22 cellular contexts compared by ENCODE assay signal in genomic region chr4:180650273-180650672, GRCh38.
A peak's percentile ranks its signal among the peaks of the same experiment; 100 is the strongest.
DNase-seq lines count a peak whose midpoint lies in the region; ATAC-seq lines count a peak whose summit lies in the region.
"Had no signal": no experiment of that assay in that cellular context is flagged by ENCODE, and none has a peak within 500 bp of the region (broad histone marks: within the 10 kb centered on the region; RNA-seq: fewer than 3 reads in every experiment).

No MANE protein-coding gene starts in this region.

- ATAC-seq in GM18517 (IDR thresholded peaks at IDR 0.05; ENCODE audit: unreplicated experiment) (peak; percentile 69), GM19467 (IDR thresholded peaks at IDR 0.05; ENCODE audit: unreplicated experiment) (peak; percentile 67), HG02763 (IDR thresholded peaks at IDR 0.05; ENCODE audit: unreplicated experiment) (peak; percentile 47), HG03280 (IDR thresholded peaks at IDR 0.05; ENCODE audit: unreplicated experiment) (peak; percentile 81), left colon (no peak), HG02884 (IDR thresholded peaks at IDR 0.05; ENCODE audit: unreplicated experiment) (no peak)
- ATAC-seq: A549; activated T-helper 17 cell treated with anti-CD3 and anti-CD28 coated beads, Interleukin-2, amount 50 U/mL, for 72 hours; pancreas had no signal

- DNase-seq in left colon (no peak), NCI-H345 treated with DMSO at 0.1 percent for 48 hours (lab: John Stamatoyannopoulos, UW; ENCODE audit: unreplicated experiment) (no peak), NK-92 (lab: John Stamatoyannopoulos, UW; ENCODE audit: unreplicated experiment) (no peak)
- DNase-seq: activated CD4-positive, alpha-beta T cell treated with anti-CD3 and anti-CD28 coated beads for 1 hour; activated naive CD8-positive, alpha-beta T cell treated with anti-CD3 and anti-CD28 coated beads, Interleukin-2, amount 10 ng/mL, durations not matched to agents 7 days and 5 days; cortex of kidney; GDM1; HCEC 1CT; hypothalamus; naive B cell; NCI-H146; pancreas; stimulated activated CD4-positive, alpha-beta T cell treated with anti-CD3 and anti-CD28 coated beads, Interleukin-2, amount 100 ng/mL, for 24 hours; stomach; T1000 had no signal

- intact Hi-C loops in left colon (cut with DNase I, micrococcal nuclease) = no loop called here

Comparison
In these comparisons a context has a peak if more than half of its experiments do, and no peak if none do; other contexts are left out.
1. ATAC-seq: peak in GM18517 (single experiment), GM19467 (single experiment), HG02763 (single experiment) and HG03280 (single experiment); none in left colon (single experiment) and HG02884 (single experiment).